16 cellular contexts compared by ENCODE assay signal in the genomic region with DNA sequence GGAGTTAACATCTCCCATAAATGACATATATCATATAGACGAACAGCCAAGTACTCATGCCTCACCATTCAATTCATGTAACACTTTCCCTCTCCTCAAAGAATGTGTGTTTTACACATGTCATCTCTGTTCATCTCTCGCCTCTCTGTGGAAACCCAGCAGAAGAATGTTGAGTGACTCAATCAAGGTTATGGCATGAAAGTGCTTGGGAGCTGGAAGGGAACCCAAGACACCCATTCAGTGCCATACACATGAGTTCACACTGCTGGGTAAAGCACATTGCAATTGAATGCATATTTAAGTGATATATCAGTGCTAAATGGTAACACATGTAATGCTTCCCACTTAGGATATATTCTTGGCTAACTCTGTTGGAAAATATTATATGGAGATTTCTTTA.
DNase-seq lines count a peak whose midpoint lies in the region; ATAC-seq and TF ChIP-seq lines count a peak whose summit lies in the region.
"Had no signal": no experiment of that assay in that cellular context is flagged by ENCODE, and none has a peak within 500 bp of the region (broad histone marks: within the 10 kb centered on the region; RNA-seq: fewer than 3 reads in every experiment).

No MANE protein-coding gene starts in this region.

- H3K4me2 ChIP-seq in mesenchymal stem cell (ENCODE audit: low read length, poor library complexity, severe bottlenecking) = no peak overlapping the region
- H3K4me2 ChIP-seq: BLaER1 had no signal

- peaks cover 5% of the 10 kb centered on the region for H3K4me1 Mint-ChIP-seq in activated naive CD8-positive, alpha-beta T cell treated with anti-CD3 and anti-CD28 coated beads, Interleukin-2, amount 50 U/mL, for 24 hours
- H3K4me1 Mint-ChIP-seq in endodermal cell = no peaks in the 10 kb centered on the region
- H3K4me1 Mint-ChIP-seq: activated naive CD8-positive, alpha-beta T cell treated with anti-CD3 and anti-CD28 coated beads, Interleukin-2, amount 10 ng/mL, durations not matched to agents 7 days and 5 days had no signal

- no peak overlapping the region for H3K4me3 ChIP-seq in mesenchymal stem cell (ENCODE audit: insufficient read depth in 1 of 2, low read depth in 1 of 2, low read length in 2 of 2)
- no peak overlapping the region for H3K4me3 ChIP-seq in endodermal cell (ENCODE audit: low read length)
- H3K4me3 ChIP-seq in colonic mucosa = no peak overlapping the region
- H3K4me3 ChIP-seq: BLaER1, SJSA1 had no signal

- H2BK120ac ChIP-seq in mesenchymal stem cell (ENCODE audit: low read depth, low read length) = no peak overlapping the region

- no peak overlapping the region for H4K8ac ChIP-seq in mesenchymal stem cell (ENCODE audit: low read length)

- peak overlapping the region; percentile 29 for H3K9ac ChIP-seq in mesenchymal stem cell (ENCODE audit: low read length)
- no peak overlapping the region for H3K9ac ChIP-seq in endodermal cell (ENCODE audit: extremely low read depth, low read length, poor library complexity, severe bottlenecking)
- no peak overlapping the region for H3K9ac ChIP-seq in colonic mucosa (ENCODE audit: low read depth in 2 of 2, low read length in 2 of 2)
- H3K9ac ChIP-seq: BLaER1 had no signal

- no peaks in the 10 kb centered on the region for H3K79me1 ChIP-seq in mesenchymal stem cell (replicated peaks; ENCODE audit: low read length, poor library complexity, severe bottlenecking)

- H2AK5ac ChIP-seq in mesenchymal stem cell (ENCODE audit: low read length, severe bottlenecking) = no peak overlapping the region

- H2AFZ ChIP-seq in mesenchymal stem cell (ENCODE audit: low read depth, low read length) = no peak overlapping the region

- H3K4ac ChIP-seq in mesenchymal stem cell (ENCODE audit: low read depth in 1 of 2, low read length in 2 of 2) = no peak overlapping the region

- intact Hi-C loops in colonic mucosa (cut with DNase I) = no loop called here

- no peaks in the 10 kb centered on the region for H3K27me3 ChIP-seq in mesenchymal stem cell (ENCODE audit: control insufficient read depth in 1 of 2, insufficient read depth in 1 of 2, low read length in 2 of 2)
- H3K27me3 ChIP-seq in endodermal cell (ENCODE audit: control insufficient read depth, insufficient read depth, low read length, poor library complexity, severe bottlenecking) = no peaks in the 10 kb centered on the region
- H3K27me3 ChIP-seq in colonic mucosa = no peaks in the 10 kb centered on the region
- H3K27me3 ChIP-seq: BLaER1, SJSA1 had no signal

- no peak overlapping the region for H3K4me3 Mint-ChIP-seq in activated naive CD8-positive, alpha-beta T cell treated with anti-CD3 and anti-CD28 coated beads, Interleukin-2, amount 50 U/mL, for 24 hours
- no peak overlapping the region for H3K4me3 Mint-ChIP-seq in endodermal cell
- H3K4me3 Mint-ChIP-seq: activated naive CD8-positive, alpha-beta T cell treated with anti-CD3 and anti-CD28 coated beads, Interleukin-2, amount 10 ng/mL, durations not matched to agents 7 days and 5 days; activated T-cell treated with anti-CD3 and anti-CD28 coated beads, Interleukin-2, amount 50 U/mL, for 4 hours had no signal

- no peak overlapping the region for H3K14ac ChIP-seq in mesenchymal stem cell (ENCODE audit: low read length in 2 of 2)

- no peak overlapping the region for H2BK15ac ChIP-seq in mesenchymal stem cell (ENCODE audit: low read depth, poor library complexity, severe bottlenecking)

- H3K23ac ChIP-seq in mesenchymal stem cell (ENCODE audit: low read length in 2 of 2) = no peak overlapping the region

- H3K27ac ChIP-seq in mesenchymal stem cell (ENCODE audit: low read length, poor library complexity, severe bottlenecking) (no peak overlapping the region), endodermal cell (ENCODE audit: low read depth, low read length) (no peak overlapping the region), colonic mucosa (no peak overlapping the region)
- H3K27ac ChIP-seq: BLaER1, HL-60, SJSA1 had no signal

- H3K9me3 ChIP-seq in mesenchymal stem cell (ENCODE audit: control insufficient read depth, low read length) (no peaks in the 10 kb centered on the region), endodermal cell (ENCODE audit: control insufficient read depth, low read length) (no peaks in the 10 kb centered on the region), colonic mucosa (no peaks in the 10 kb centered on the region)
- H3K9me3 ChIP-seq: BLaER1 had no signal

- no peak overlapping the region for H3K18ac ChIP-seq in mesenchymal stem cell (ENCODE audit: low read depth in 1 of 2, low read length in 2 of 2)

- WGBS in mesenchymal stem cell = 94% methylated on average over 2 of the region's 2 CpGs
- 83 to 93% methylated on average over 1 to 2 of the region's 2 CpGs for WGBS in endodermal cell (ENCODE audit: insufficient coverage in 1 of 2, insufficient read length in 1 of 2), 2 experiments

- H3K9me3 Mint-ChIP-seq in activated naive CD8-positive, alpha-beta T cell treated with anti-CD3 and anti-CD28 coated beads, Interleukin-2, amount 50 U/mL, for 24 hours = no peaks in the 10 kb centered on the region
- H3K9me3 Mint-ChIP-seq in endodermal cell = no peaks in the 10 kb centered on the region
- H3K9me3 Mint-ChIP-seq: activated T-cell treated with anti-CD3 and anti-CD28 coated beads, Interleukin-2, amount 50 U/mL, for 4 hours had no signal

- no peaks in the 10 kb centered on the region for H3K27me3 Mint-ChIP-seq in activated naive CD8-positive, alpha-beta T cell treated with anti-CD3 and anti-CD28 coated beads, Interleukin-2, amount 50 U/mL, for 24 hours
- no peaks in the 10 kb centered on the region for H3K27me3 Mint-ChIP-seq in endodermal cell (ENCODE audit: insufficient read depth)

- no peak for ATAC-seq in activated naive CD8-positive, alpha-beta T cell treated with anti-CD3 and anti-CD28 coated beads, Interleukin-2, amount 50 U/mL, for 24 hours
- no peak for ATAC-seq in omental fat pad (ENCODE audit: low FRiP score)
- ATAC-seq: activated T-cell treated with anti-CD3 and anti-CD28 coated beads, Interleukin-2, amount 50 U/mL, for 4 hours had no signal

- no peak overlapping the region for H3K27ac Mint-ChIP-seq in activated naive CD8-positive, alpha-beta T cell treated with anti-CD3 and anti-CD28 coated beads, Interleukin-2, amount 50 U/mL, for 24 hours
- H3K27ac Mint-ChIP-seq in endodermal cell = no peak overlapping the region
- H3K27ac Mint-ChIP-seq: activated naive CD8-positive, alpha-beta T cell treated with anti-CD3 and anti-CD28 coated beads, Interleukin-2, amount 10 ng/mL, durations not matched to agents 7 days and 5 days had no signal

- no peaks in the 10 kb centered on the region for H3K36me3 ChIP-seq in mesenchymal stem cell (ENCODE audit: control insufficient read depth in 1 of 2, insufficient read depth in 2 of 2, low read depth in 1 of 2, low read length in 2 of 2)
- H3K36me3 ChIP-seq in endodermal cell (ENCODE audit: control insufficient read depth, insufficient read depth, low read length) = no peaks in the 10 kb centered on the region
- H3K36me3 ChIP-seq in colonic mucosa = no peaks in the 10 kb centered on the region
- H3K36me3 ChIP-seq: BLaER1, SJSA1 had no signal

- H2BK5ac ChIP-seq in mesenchymal stem cell (ENCODE audit: low read depth, low read length, poor library complexity, severe bottlenecking) = no peak overlapping the region

- H4K91ac ChIP-seq in mesenchymal stem cell (ENCODE audit: low read length) = no peak overlapping the region

- no peaks in the 10 kb centered on the region for H3K36me3 Mint-ChIP-seq in activated naive CD8-positive, alpha-beta T cell treated with anti-CD3 and anti-CD28 coated beads, Interleukin-2, amount 50 U/mL, for 24 hours (ENCODE audit: low read depth)
- no peaks in the 10 kb centered on the region for H3K36me3 Mint-ChIP-seq in endodermal cell (ENCODE audit: low read depth)

- peak; percentile 92 for DNase-seq in EH (ENCODE audit: low read depth)
- DNase-seq in HT1080 (ENCODE audit: low read depth) = peak; percentile 18
- peak; percentile 73 for DNase-seq in dedifferentiated amniotic fluid mesenchymal stem cell (ENCODE audit: extremely low spot score)
- DNase-seq in mesenchymal stem cell = peak; percentile 27
- no peak for DNase-seq in activated naive CD8-positive, alpha-beta T cell treated with anti-CD3 and anti-CD28 coated beads, Interleukin-2, amount 50 U/mL, for 24 hours
- no peak for DNase-seq in endodermal cell
- DNase-seq in omental fat pad (ENCODE audit: low spot score) = no peak
- DNase-seq in colonic mucosa = no peak
- DNase-seq: activated naive CD8-positive, alpha-beta T cell treated with anti-CD3 and anti-CD28 coated beads, Interleukin-2, amount 10 ng/mL, durations not matched to agents 7 days and 5 days; activated T-cell treated with anti-CD3 and anti-CD28 coated beads, Interleukin-2, amount 50 U/mL, for 4 hours; NCI-H1417 treated with DMSO at 0.1 percent for 48 hours; NCI-H2227 treated with DMSO at 0.1 percent for 48 hours; T1000 had no signal

- no peaks in the 10 kb centered on the region for H3K4me1 ChIP-seq in mesenchymal stem cell (ENCODE audit: control insufficient read depth, insufficient read depth, low read depth, low read length)
- no peaks in the 10 kb centered on the region for H3K4me1 ChIP-seq in endodermal cell (ENCODE audit: control insufficient read depth, insufficient read depth, low read length)
- H3K4me1 ChIP-seq in colonic mucosa = no peaks in the 10 kb centered on the region
- H3K4me1 ChIP-seq: BLaER1, SJSA1 had no signal

- H2BK12ac ChIP-seq in mesenchymal stem cell (ENCODE audit: low read length in 2 of 2) = no peak overlapping the region

- TF ChIP-seq CTCF in endodermal cell (conservative IDR thresholded peaks at IDR 0.05) = no peak
- no peak for TF ChIP-seq CTCF in omental fat pad (IDR thresholded peaks at IDR 0.05)
- TF ChIP-seq CTCF in colonic mucosa (IDR thresholded peaks at IDR 0.05) = no peak

Comparison
In these comparisons a context has a peak if more than half of its experiments do, and no peak if none do; other contexts are left out.
1. DNase-seq: peak in EH (single experiment), HT1080 (single experiment), dedifferentiated amniotic fluid mesenchymal stem cell (single experiment) and mesenchymal stem cell (single experiment); none in activated naive CD8-positive, alpha-beta T cell treated with anti-CD3 and anti-CD28 coated beads, Interleukin-2, amount 50 U/mL, for 24 hours (single experiment), endodermal cell (single experiment), omental fat pad (single experiment) and colonic mucosa (single experiment).